In genomic region chr16:59510008-59510424, GRCh38 we compare ENCODE assay signal across 1 cellular context.
TF ChIP-seq lines count a peak whose summit lies in the region.

No MANE protein-coding gene starts in this region.

TF ChIP-seq in GM23338, 12 proteins besides CTCF, POLR2A, EP300 and RAD21 (continued from another document):
- TF ChIP-seq JUNB (IDR thresholded peaks at IDR 0.05; ENCODE audit: unreplicated experiment) (no peak), ZNF331 (CRISPR knock-in tag; IDR thresholded peaks at IDR 0.05; ENCODE audit: low read depth) (no peak), NANOG (IDR thresholded peaks at IDR 0.05; ENCODE audit: borderline replicate concordance) (no peak)
